Comparison of ENCODE assay signal across 34 cellular contexts in the genomic region with DNA sequence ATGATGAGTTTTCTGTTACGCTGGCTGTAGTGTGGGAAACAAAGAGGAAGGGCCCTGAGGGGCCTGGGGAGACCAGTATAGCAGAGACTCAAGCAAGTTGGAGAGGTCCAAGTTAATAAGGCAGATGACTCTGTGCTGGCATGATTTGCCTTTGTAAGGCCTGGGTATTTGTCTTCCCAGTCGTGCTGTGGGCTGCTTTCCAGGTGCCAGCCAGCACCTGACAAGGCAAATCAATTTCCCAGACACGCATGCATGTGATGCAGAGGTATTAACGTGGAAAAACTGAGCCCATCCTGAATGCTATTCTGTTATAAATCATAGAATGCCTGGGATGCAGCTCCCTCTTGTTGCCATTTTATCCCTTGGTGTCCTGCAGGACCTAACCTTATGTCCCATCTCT.
"Had no signal": no experiment of that assay in that cellular context is flagged by ENCODE, and none has a peak within 500 bp of the region (broad histone marks: within the 10 kb centered on the region; RNA-seq: fewer than 3 reads in every experiment).

No MANE protein-coding gene starts in this region.

- H3K4me1 ChIP-seq: Peyer's patch, SJSA1 had no signal

- H3K27ac Mint-ChIP-seq: activated CD4-positive, alpha-beta T cell treated with anti-CD3 and anti-CD28 coated beads, Interleukin-2, amount 10 ng/mL, durations not matched to agents 24 days and 14 days; activated CD8-positive, alpha-beta T cell treated with anti-CD3 and anti-CD28 coated beads for 36 hours; activated naive CD8-positive, alpha-beta T cell treated with anti-CD3 and anti-CD28 coated beads for 36 hours; activated T-cell treated with anti-CD3 and anti-CD28 coated beads, Interleukin-2, amount 50 U/mL, for 72 hours; activated T-helper 17 cell treated with anti-CD3 and anti-CD28 coated beads, Interleukin-2, amount 50 U/mL, for 72 hours; T-helper 1 cell treated with Interleukin-12 subunit alpha and Interleukin-12 subunit beta and Interleukin-4 antibody, amounts not matched to agents 30 μg/mL and 1 μg/mL, for 36 hours; T-helper 2 cell treated with Interferon-gamma antibody and Interleukin-4, amounts not matched to agents 5 μg/mL and 100 μg/mL, for 36 hours had no signal

- DNase-seq: activated CD4-positive, alpha-beta T cell treated with anti-CD3 and anti-CD28 coated beads, Interleukin-2, amount 10 ng/mL, durations not matched to agents 24 days and 14 days; activated CD4-positive, alpha-beta T cell treated with anti-CD3 and anti-CD28 coated beads, Interleukin-2, amount 50 U/mL, for 4 hours; activated CD8-positive, alpha-beta T cell treated with anti-CD3 and anti-CD28 coated beads for 36 hours; activated effector memory CD4-positive, alpha-beta T cell treated with anti-CD3 and anti-CD28 coated beads, Interleukin-2, amount 50 U/mL, for 16 hours; activated naive CD4-positive, alpha-beta T cell; activated naive CD4-positive, alpha-beta T cell treated with anti-CD3 and anti-CD28 coated beads, Interleukin-2, amount 50 U/mL, for 16 hours; activated naive CD8-positive, alpha-beta T cell treated with anti-CD3 and anti-CD28 coated beads for 36 hours; activated T-cell treated with anti-CD3 and anti-CD28 coated beads, Interleukin-2, amount 50 U/mL, for 1 hour; activated T-cell treated with anti-CD3 and anti-CD28 coated beads, Interleukin-2, amount 50 U/mL, for 72 hours; amniotic stem cell; aorta; MM.1S; MV-4-11; NCI-H1092; NCI-H1436 treated with DMSO at 0.1 percent for 48 hours; NCI-H1694 treated with DMSO at 0.1 percent for 48 hours; NCI-H2029 treated with DMSO at 0.1 percent for 48 hours; NCI-H446; NCI-H510A treated with DMSO at 0.1 percent for 48 hours; NCI-H526 treated with DMSO at 0.1 percent for 48 hours; NCI-H82; NK-92 treated with Interleukin-12 subunit alpha and Interleukin-12 subunit beta, amount 100 ng/mL, for 24 hours; PC-3; Peyer's patch; RPMI8226; SHP77 treated with DMSO at 0.1 percent for 48 hours; SK-N-SH had no signal

- H3K27me3 Mint-ChIP-seq: activated CD4-positive, alpha-beta T cell treated with anti-CD3 and anti-CD28 coated beads, Interleukin-2, amount 10 ng/mL, durations not matched to agents 24 days and 14 days had no signal

- H3K4me3 ChIP-seq: cardiac muscle cell, Peyer's patch, SJSA1 had no signal

- H3K4me1 Mint-ChIP-seq: activated CD4-positive, alpha-beta T cell treated with anti-CD3 and anti-CD28 coated beads, Interleukin-2, amount 10 ng/mL, durations not matched to agents 24 days and 14 days; activated naive CD8-positive, alpha-beta T cell treated with anti-CD3 and anti-CD28 coated beads for 36 hours; activated T-helper 17 cell treated with anti-CD3 and anti-CD28 coated beads, Interleukin-2, amount 50 U/mL, for 72 hours; central memory CD8-positive, alpha-beta T cell had no signal

- H3K9me2 ChIP-seq: SK-N-SH had no signal

- H3K9me3 Mint-ChIP-seq: activated CD4-positive, alpha-beta T cell treated with anti-CD3 and anti-CD28 coated beads, Interleukin-2, amount 10 ng/mL, durations not matched to agents 24 days and 14 days; T-helper 1 cell treated with Interleukin-12 subunit alpha and Interleukin-12 subunit beta and Interleukin-4 antibody, amounts not matched to agents 30 μg/mL and 1 μg/mL, for 36 hours; T-helper 2 cell treated with Interferon-gamma antibody and Interleukin-4, amounts not matched to agents 5 μg/mL and 100 μg/mL, for 36 hours had no signal

- H3K4me2 ChIP-seq: KMS-11, SK-N-SH had no signal

- H3K36me3 Mint-ChIP-seq: activated naive CD8-positive, alpha-beta T cell treated with anti-CD3 and anti-CD28 coated beads for 36 hours had no signal

- H3K4me3 Mint-ChIP-seq: activated CD4-positive, alpha-beta T cell treated with anti-CD3 and anti-CD28 coated beads, Interleukin-2, amount 10 ng/mL, durations not matched to agents 24 days and 14 days; activated CD8-positive, alpha-beta T cell treated with anti-CD3 and anti-CD28 coated beads for 36 hours; activated naive CD8-positive, alpha-beta T cell treated with anti-CD3 and anti-CD28 coated beads for 36 hours; activated T-cell treated with anti-CD3 and anti-CD28 coated beads, Interleukin-2, amount 50 U/mL, for 72 hours; activated T-helper 17 cell treated with anti-CD3 and anti-CD28 coated beads, Interleukin-2, amount 50 U/mL, for 72 hours; central memory CD8-positive, alpha-beta T cell; T-helper 1 cell treated with Interleukin-12 subunit alpha and Interleukin-12 subunit beta and Interleukin-4 antibody, amounts not matched to agents 30 μg/mL and 1 μg/mL, for 36 hours; T-helper 2 cell treated with Interferon-gamma antibody and Interleukin-4, amounts not matched to agents 5 μg/mL and 100 μg/mL, for 36 hours had no signal

- H3K27ac ChIP-seq: cardiac muscle cell, KMS-11, Peyer's patch, SJSA1 had no signal

- H3K36me3 ChIP-seq: cardiac muscle cell, Peyer's patch, SJSA1 had no signal

- ATAC-seq: activated CD8-positive, alpha-beta T cell treated with anti-CD3 and anti-CD28 coated beads for 36 hours; activated T-cell treated with anti-CD3 and anti-CD28 coated beads, Interleukin-2, amount 50 U/mL, for 72 hours; activated T-helper 17 cell treated with anti-CD3 and anti-CD28 coated beads, Interleukin-2, amount 50 U/mL, for 72 hours; PC-3 had no signal

- H3K27me3 ChIP-seq: cardiac muscle cell, Peyer's patch had no signal
